1 cellular context compared by ENCODE assay signal in the genomic region with DNA sequence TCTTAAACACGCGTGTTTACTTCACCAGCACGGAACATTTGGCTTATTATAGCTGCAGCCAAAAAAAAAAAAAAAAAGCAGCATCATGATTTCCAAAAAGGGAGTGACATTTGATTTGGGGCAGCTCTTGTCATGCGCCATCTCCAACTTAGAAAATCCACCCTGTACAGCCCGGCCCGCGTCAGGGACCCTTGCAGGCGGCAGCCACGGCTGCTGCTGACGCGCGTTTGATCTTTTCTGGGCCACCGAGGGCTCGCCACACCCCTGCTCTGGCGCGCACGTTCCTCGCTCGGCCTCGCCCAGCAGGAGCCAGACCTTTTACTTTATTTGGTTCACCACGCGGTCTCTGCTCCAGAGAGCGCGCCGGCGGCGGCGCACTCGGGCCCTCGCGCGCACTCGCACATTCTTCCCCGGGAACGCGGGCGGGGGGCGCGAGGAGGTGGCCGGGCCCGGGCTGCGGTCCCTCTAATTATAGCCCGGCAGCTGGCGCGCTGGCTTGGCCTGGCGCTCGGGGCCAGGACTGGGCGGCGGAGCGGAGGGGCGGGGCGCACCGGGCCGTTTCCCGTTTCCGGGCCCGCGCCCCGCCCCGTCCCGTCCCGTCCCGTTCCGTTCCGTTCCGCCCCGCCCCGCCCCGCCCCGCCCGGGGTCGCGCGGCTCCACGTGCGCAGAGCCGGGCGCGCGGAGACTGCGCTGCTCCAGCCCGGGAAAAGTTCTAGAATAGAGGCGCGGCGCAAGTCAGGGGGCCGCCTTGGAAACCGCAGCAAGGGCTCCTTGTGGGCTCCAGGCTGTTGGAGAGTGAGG.
TF ChIP-seq lines count a peak whose summit lies in the region.

No MANE protein-coding gene starts in this region.

TF ChIP-seq in HEK293, 187 proteins besides CTCF, POLR2A, EP300 and RAD21 (continued from another document and continues in another):
- TF ChIP-seq, protein P1, sequence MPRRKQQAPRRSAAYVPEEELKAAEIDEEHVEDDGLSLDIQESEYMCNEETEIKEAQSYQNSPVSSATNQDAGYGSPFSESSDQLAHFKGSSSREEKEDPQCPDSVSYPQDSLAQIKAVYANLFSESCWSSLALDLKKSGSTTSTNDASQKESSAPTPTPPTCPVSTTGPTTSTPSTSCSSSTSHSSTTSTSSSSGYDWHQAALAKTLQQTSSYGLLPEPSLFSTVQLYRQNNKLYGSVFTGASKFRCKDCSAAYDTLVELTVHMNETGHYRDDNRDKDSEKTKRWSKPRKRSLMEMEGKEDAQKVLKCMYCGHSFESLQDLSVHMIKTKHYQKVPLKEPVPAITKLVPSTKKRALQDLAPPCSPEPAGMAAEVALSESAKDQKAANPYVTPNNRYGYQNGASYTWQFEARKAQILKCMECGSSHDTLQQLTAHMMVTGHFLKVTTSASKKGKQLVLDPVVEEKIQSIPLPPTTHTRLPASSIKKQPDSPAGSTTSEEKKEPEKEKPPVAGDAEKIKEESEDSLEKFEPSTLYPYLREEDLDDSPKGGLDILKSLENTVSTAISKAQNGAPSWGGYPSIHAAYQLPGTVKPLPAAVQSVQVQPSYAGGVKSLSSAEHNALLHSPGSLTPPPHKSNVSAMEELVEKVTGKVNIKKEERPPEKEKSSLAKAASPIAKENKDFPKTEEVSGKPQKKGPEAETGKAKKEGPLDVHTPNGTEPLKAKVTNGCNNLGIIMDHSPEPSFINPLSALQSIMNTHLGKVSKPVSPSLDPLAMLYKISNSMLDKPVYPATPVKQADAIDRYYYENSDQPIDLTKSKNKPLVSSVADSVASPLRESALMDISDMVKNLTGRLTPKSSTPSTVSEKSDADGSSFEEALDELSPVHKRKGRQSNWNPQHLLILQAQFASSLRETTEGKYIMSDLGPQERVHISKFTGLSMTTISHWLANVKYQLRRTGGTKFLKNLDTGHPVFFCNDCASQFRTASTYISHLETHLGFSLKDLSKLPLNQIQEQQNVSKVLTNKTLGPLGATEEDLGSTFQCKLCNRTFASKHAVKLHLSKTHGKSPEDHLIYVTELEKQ (tag by site-specific recombination; IDR thresholded peaks at IDR 0.05; ENCODE audit: borderline replicate concordance), result no peak
- TF ChIP-seq SP2 (tag by site-specific recombination; IDR thresholded peaks at IDR 0.05), result peak; percentile 19
- TF ChIP-seq PRDM6 (tag by site-specific recombination; IDR thresholded peaks at IDR 0.05), result no peak
- TF ChIP-seq RBAK (tag by site-specific recombination; IDR thresholded peaks at IDR 0.05), result no peak
- peak; percentile 86 for TF ChIP-seq SP7 (tag by site-specific recombination; IDR thresholded peaks at IDR 0.05)
- 0 out of 2 replicates have a peak, but pooled peaks have one; percentile 5 for TF ChIP-seq ZNF398 (tag by site-specific recombination; IDR thresholded peaks at IDR 0.05)
- TF ChIP-seq ZBTB48 (tag by site-specific recombination; IDR thresholded peaks at IDR 0.05), result peak; percentile 88
- TF ChIP-seq ZBTB20 (tag by site-specific recombination; IDR thresholded peaks at IDR 0.05), result peak; percentile 76; the same call in 1 of the 2 replicates
- TF ChIP-seq ELK4 (IDR thresholded peaks at IDR 0.05; ENCODE audit: borderline replicate concordance, low read depth, low read length), result peak; percentile 25; the same call in 1 of the 2 replicates
- TF ChIP-seq KLF10 (tag by site-specific recombination; IDR thresholded peaks at IDR 0.05), result peak; percentile 93
- TF ChIP-seq BCL11B (tag by site-specific recombination; IDR thresholded peaks at IDR 0.05; ENCODE audit: low read depth), result no peak
- TF ChIP-seq, protein P2, sequence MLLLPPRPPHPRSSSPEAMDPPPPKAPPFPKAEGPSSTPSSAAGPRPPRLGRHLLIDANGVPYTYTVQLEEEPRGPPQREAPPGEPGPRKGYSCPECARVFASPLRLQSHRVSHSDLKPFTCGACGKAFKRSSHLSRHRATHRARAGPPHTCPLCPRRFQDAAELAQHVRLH (tag by site-specific recombination; IDR thresholded peaks at IDR 0.05), result no peak; the same call in 1 of the 2 replicates
- TF ChIP-seq ZNF549 (tag by site-specific recombination; IDR thresholded peaks at IDR 0.05), result peak; percentile 57; the same call in 1 of the 2 replicates
- peak; percentile 79 for TF ChIP-seq KLF1 (tag by site-specific recombination; IDR thresholded peaks at IDR 0.05)
- TF ChIP-seq, protein P3, sequence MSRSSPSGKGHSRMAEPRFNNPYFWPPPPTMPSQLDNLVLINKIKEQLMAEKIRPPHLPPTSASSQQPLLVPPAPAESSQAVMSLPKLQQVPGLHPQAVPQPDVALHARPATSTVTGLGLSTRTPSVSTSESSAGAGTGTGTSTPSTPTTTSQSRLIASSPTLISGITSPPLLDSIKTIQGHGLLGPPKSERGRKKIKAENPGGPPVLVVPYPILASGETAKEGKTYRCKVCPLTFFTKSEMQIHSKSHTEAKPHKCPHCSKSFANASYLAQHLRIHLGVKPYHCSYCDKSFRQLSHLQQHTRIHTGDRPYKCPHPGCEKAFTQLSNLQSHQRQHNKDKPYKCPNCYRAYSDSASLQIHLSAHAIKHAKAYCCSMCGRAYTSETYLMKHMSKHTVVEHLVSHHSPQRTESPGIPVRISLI (tag by site-specific recombination; IDR thresholded peaks at IDR 0.05), result peak; percentile 73
- TF ChIP-seq EGR2 (tag by site-specific recombination; IDR thresholded peaks at IDR 0.05; ENCODE audit: low read depth), result 0 out of 2 replicates have a peak, but pooled peaks have one; percentile 19
- TF ChIP-seq INSM2 (tag by site-specific recombination; IDR thresholded peaks at IDR 0.05), result no peak
- TF ChIP-seq ZNF610 (tag by site-specific recombination; IDR thresholded peaks at IDR 0.05; ENCODE audit: borderline replicate concordance), result peak; percentile 72; the same call in 1 of the 2 replicates
- peak; percentile 80 for TF ChIP-seq ZNF2 (tag by site-specific recombination; IDR thresholded peaks at IDR 0.05)
- TF ChIP-seq IKZF3 (tag by site-specific recombination; IDR thresholded peaks at IDR 0.05), result peak; percentile 93
- TF ChIP-seq KLF8 (tag by site-specific recombination; IDR thresholded peaks at IDR 0.05), result peak; percentile 91
- TF ChIP-seq ZNF221 (tag by site-specific recombination; IDR thresholded peaks at IDR 0.05; ENCODE audit: borderline replicate concordance), result 0 out of 2 replicates have a peak, but pooled peaks have one; percentile 57
- TF ChIP-seq PATZ1 (tag by site-specific recombination; IDR thresholded peaks at IDR 0.05), result peak; percentile 83
- TF ChIP-seq ZBTB44 (tag by site-specific recombination; IDR thresholded peaks at IDR 0.05), result peak; percentile 45
- TF ChIP-seq ZNF341 (tag by site-specific recombination; IDR thresholded peaks at IDR 0.05; ENCODE audit: low read depth), result peak; percentile 95
- TF ChIP-seq GLIS1 (tag by site-specific recombination; IDR thresholded peaks at IDR 0.05), result peak; percentile 66
- TF ChIP-seq ZFHX2 (tag by site-specific recombination; conservative IDR thresholded peaks at IDR 0.05), result peak; percentile 32; the same call in 1 of the 2 replicates
- peak; percentile 46; the same call in 1 of the 2 replicates for TF ChIP-seq ZNF76 (tag by site-specific recombination; IDR thresholded peaks at IDR 0.05; ENCODE audit: borderline replicate concordance, low read depth)
- TF ChIP-seq ZSCAN5A (tag by site-specific recombination; IDR thresholded peaks at IDR 0.05), result peak; percentile 82; the same call in 1 of the 2 replicates
- 0 out of 2 replicates have a peak, but pooled peaks have one; percentile 78 for TF ChIP-seq KLF17 (tag by site-specific recombination; IDR thresholded peaks at IDR 0.05)
- TF ChIP-seq KLF16 (tag by site-specific recombination; IDR thresholded peaks at IDR 0.05), result peak; percentile 52
- no peak for TF ChIP-seq YY2 (tag by site-specific recombination; IDR thresholded peaks at IDR 0.05)
- TF ChIP-seq ZNF184 (tag by site-specific recombination; IDR thresholded peaks at IDR 0.05), result peak; percentile 84
- TF ChIP-seq OSR2 (tag by site-specific recombination; IDR thresholded peaks at IDR 0.05), result peak; percentile 78
- peak; percentile 71; the same call in 1 of the 2 replicates for TF ChIP-seq ZFP69B (tag by site-specific recombination; IDR thresholded peaks at IDR 0.05)
